28 cellular contexts compared by ENCODE assay signal in the genomic region with DNA sequence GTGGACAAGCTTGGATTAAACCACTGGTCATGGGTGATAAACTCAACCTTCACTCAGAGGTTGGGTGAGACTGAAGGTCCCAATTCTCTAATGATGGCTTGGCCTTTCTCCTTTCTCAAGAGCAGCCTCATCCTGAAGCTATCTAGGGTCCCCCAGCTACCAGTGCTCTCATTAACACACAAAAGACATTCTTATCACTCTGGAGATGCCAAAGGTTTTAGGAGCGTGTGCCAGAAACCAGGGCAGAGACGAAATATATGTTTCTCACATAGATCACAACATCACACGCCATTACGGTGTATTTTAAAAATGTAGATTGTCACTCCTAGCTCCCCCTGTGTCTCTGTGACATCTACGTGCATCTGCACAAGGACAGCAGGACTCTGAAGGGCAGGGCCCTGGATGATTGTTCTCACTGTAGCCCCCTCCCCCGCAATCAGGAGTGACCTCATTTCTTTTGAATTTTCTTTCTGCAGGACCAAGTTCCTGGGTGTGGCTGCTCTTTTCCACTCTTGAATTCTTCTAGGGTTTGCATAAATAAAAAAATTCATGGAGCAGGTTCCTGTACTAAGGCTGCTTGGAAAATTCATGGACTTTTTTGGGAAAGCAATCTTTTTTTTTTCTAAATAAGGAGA.
A peak's percentile ranks its signal among the peaks of the same experiment; 100 is the strongest.
DNase-seq lines count a peak whose midpoint lies in the region; ATAC-seq, FAIRE-seq and TF ChIP-seq lines count a peak whose summit lies in the region.
"Had no signal": no experiment of that assay in that cellular context is flagged by ENCODE, and none has a peak within 500 bp of the region (broad histone marks: within the 10 kb centered on the region; RNA-seq: fewer than 3 reads in every experiment).

No MANE protein-coding gene starts in this region.

- no peak overlapping the region for H3K4me2 ChIP-seq in osteoblast (ENCODE audit: insufficient read depth, low read length)

- WGBS in heart right ventricle, 2 donors, result 61 to 69% methylated on average over 6 of the region's 6 CpGs

- FAIRE-seq in urothelium cell line (lab: Jason Lieb, UNC), result no peak
- FAIRE-seq: GM19239, K562, small intestine had no signal

- ATAC-seq in heart right ventricle (peak in 5 of 8 donors; percentile 7 to 43 (median 28)), Right ventricle myocardium inferior (no peak), HG03442 (IDR thresholded peaks at IDR 0.05; ENCODE audit: unreplicated experiment) (no peak)
- ATAC-seq: K562; mucosa of descending colon; natural killer cell treated with Interleukin-12 subunit alpha and Interleukin-12 subunit beta and Interleukin-15 and Interleukin-18, amount 100 ng/mL, for 72 hours had no signal

- no peaks in the 10 kb centered on the region for H3K79me2 ChIP-seq in osteoblast (ENCODE audit: insufficient read depth, low read length)

- H3K36me3 ChIP-seq in heart right ventricle (no peaks in the 10 kb centered on the region), osteoblast (ENCODE audit: insufficient read depth, low read length) (no peaks in the 10 kb centered on the region)

- DNase-seq in heart right ventricle, result no peak
- no peak for DNase-seq in Right ventricle myocardium inferior (ENCODE audit: missing footprints)
- DNase-seq in ecto neural progenitor cell (ENCODE audit: low spot score), result peak; percentile 33
- peak; percentile 39 for DNase-seq in left kidney (ENCODE audit: low read depth, low spot score)
- peak; percentile 59 for DNase-seq in urothelium cell line (ENCODE audit: low spot score)
- DNase-seq in osteoblast (ENCODE audit: insufficient read length, low spot score, missing footprints), result no peak
- no peak for DNase-seq in foreskin melanocyte
- DNase-seq: activated CD4-positive, alpha-beta T cell treated with anti-CD3 and anti-CD28 coated beads for 1 hour; activated effector memory CD4-positive, alpha-beta T cell treated with anti-CD3 and anti-CD28 coated beads, Interleukin-2, amount 50 U/mL, for 16 hours; activated naive CD8-positive, alpha-beta T cell treated with anti-CD3 and anti-CD28 coated beads for 36 hours; activated T-cell treated with anti-CD3 and anti-CD28 coated beads, Interleukin-2, amount 50 U/mL, for 24 hours; anterior cingulate cortex; CD8-positive, alpha-beta memory T cell; DMS 273 treated with DMSO at 0.1 percent for 48 hours; effector CD8-positive, alpha-beta T cell; EL; kidney glomerular epithelial cell; mucosa of descending colon; NCI-H1105; NCI-H187 treated with DMSO at 0.1 percent for 48 hours; NCI-H526 treated with DMSO at 0.1 percent for 48 hours; SIG-M5; small intestine; stimulated activated naive B cell treated with anti-CD40 and anti-IgM and Interleukin-4, amounts not matched to agents 10 μg/mL and 1 μg/mL and 100 μg/mL, for 72 hours had no signal

- H3K9me3 ChIP-seq in heart right ventricle (no peaks in the 10 kb centered on the region), osteoblast (ENCODE audit: low read depth, low read length) (no peaks in the 10 kb centered on the region)
- H3K9me3 ChIP-seq: mucosa of descending colon had no signal

- H2AFZ ChIP-seq in osteoblast (ENCODE audit: low read length), result no peak overlapping the region

- H4K20me1 ChIP-seq in osteoblast (ENCODE audit: insufficient read depth, low read length), result no peaks in the 10 kb centered on the region

- H3K4me3 ChIP-seq in heart right ventricle, result no peak overlapping the region
- H3K4me3 ChIP-seq in osteoblast (ENCODE audit: insufficient read depth, low read length), result no peak overlapping the region
- H3K4me3 ChIP-seq: K562, mucosa of descending colon had no signal

- H3K4me1 ChIP-seq in heart right ventricle (peaks cover 0 to 22% (median 0%) of the 10 kb centered on the region in 9 donors), osteoblast (ENCODE audit: insufficient read depth, low read length) (no peaks in the 10 kb centered on the region)

- H3K27me3 ChIP-seq in heart right ventricle (no peaks in the 10 kb centered on the region), osteoblast (ENCODE audit: insufficient read depth, low read length) (no peaks in the 10 kb centered on the region)

- intact Hi-C loops in heart right ventricle (cut with DNase I), result loop anchor here in 3 of 10 donors (5.0 to 10.0 kb wide), 4 partner anchors 121 to 314 kb away; no protein-coding TSS in a partner anchor
- intact Hi-C loops in Right ventricle myocardium inferior (cut with DNase I), result loop anchor here (5.0 to 10.0 kb wide), 2 partner anchors 34 to 111 kb away; no protein-coding TSS in a partner anchor

- H3K27ac ChIP-seq in heart right ventricle (no peak overlapping the region), osteoblast (ENCODE audit: low read depth, low read length) (no peak overlapping the region)

- TF ChIP-seq CTCF in heart right ventricle (IDR thresholded peaks at IDR 0.05), result no peak
- no peak for TF ChIP-seq CTCF in osteoblast (IDR thresholded peaks at IDR 0.05; ENCODE audit: extremely low read depth, low read depth, low read length)

Comparison
In these comparisons a context has a peak if more than half of its experiments do, and no peak if none do; other contexts are left out.
1. ATAC-seq: peak in heart right ventricle (5 of 8); none in Right ventricle myocardium inferior (single experiment) and HG03442 (single experiment).
2. DNase-seq: peak in ecto neural progenitor cell (single experiment), left kidney (single experiment) and urothelium cell line (single experiment); none in heart right ventricle (0 of 2), Right ventricle myocardium inferior (single experiment), osteoblast (single experiment) and foreskin melanocyte (single experiment).